In genomic region chr14:64506751-64507150, GRCh38 we compare ENCODE assay signal across 8 cellular contexts. TPM values are rescaled to one million over a fixed set of nuclear protein-coding genes. Genes with fewer than 3 reads are reported as not detected.
DNase-seq lines count a peak whose midpoint lies in the region; ATAC-seq and FAIRE-seq lines count a peak whose summit lies in the region.

No MANE protein-coding gene starts in this region.

- peak; percentile 71 for FAIRE-seq in GM19239 (lab: Jason Lieb, UNC)

- H3K4me1 ChIP-seq in esophagus (ENCODE audit: control insufficient read depth in 2 of 2, insufficient read depth in 2 of 2, low read length in 1 of 2), result peaks cover 0 to 3% of the 10 kb centered on the region in 2 donors

- ATAC-seq in HG03135 (IDR thresholded peaks at IDR 0.05; ENCODE audit: unreplicated experiment) (no peak), GM21390 (IDR thresholded peaks at IDR 0.05; ENCODE audit: unreplicated experiment) (no peak)

- no peak for DNase-seq in GM19239 (ENCODE audit: insufficient read length, low spot score)
- peak; percentile 10 for DNase-seq in RPMI8226
- no peak for DNase-seq in skeletal muscle cell (ENCODE audit: low read depth)
- DNase-seq in cerebellar cortex (ENCODE audit: low spot score), result no peak
- DNase-seq in NCI-H524 treated with DMSO at 0.1 percent for 48 hours (lab: John Stamatoyannopoulos, UW), result no peak

- H3K4me3 ChIP-seq in esophagus (ENCODE audit: low read depth in 1 of 2, low read length in 2 of 2) (peak overlapping the region in 1 of 2 donors; percentile 80), skeletal muscle cell (ENCODE audit: low read depth, low read length) (peak overlapping the region; percentile 88)

- H3K9me3 ChIP-seq in esophagus (ENCODE audit: control insufficient read depth in 2 of 2, insufficient read depth in 1 of 2, low read depth in 1 of 2, low read length in 1 of 2), result no peaks in the 10 kb centered on the region

- 20 to 28% methylated on average over 3 of the region's 3 CpGs for WGBS in esophagus, 2 donors

- peak overlapping the region; percentile 59 to 77 for H3K27ac ChIP-seq in esophagus (ENCODE audit: low read depth in 2 of 2, low read length in 1 of 2)

- no peaks in the 10 kb centered on the region for H3K36me3 ChIP-seq in esophagus (ENCODE audit: control insufficient read depth in 2 of 2, insufficient read depth in 2 of 2, low read length in 1 of 2)

- no peaks in the 10 kb centered on the region for H3K27me3 ChIP-seq in esophagus (ENCODE audit: control insufficient read depth in 1 of 2, insufficient read depth in 2 of 2, low read length in 2 of 2)

RNA-seq across cellular contexts. Expression of gene ZBTB1, which starts 2.2 kb away (rescaled TPM):
- polyA plus RNA-seq in esophagus, result 10 to 100 TPM in 1 of 2 donors, 1 to 10 TPM in 1; 9.5 to 14.4 TPM

RNA-seq across cellular contexts. Expression of gene ZBTB25, which starts 3.1 kb away (rescaled TPM):
- polyA plus RNA-seq in esophagus, result 1 to 10 TPM; 1.7 to 2.7 TPM

RNA-seq across cellular contexts. Expression of gene HSPA2, which starts 33.8 kb away (rescaled TPM):
- 10 to 100 TPM; 45.4 to 54.8 TPM for polyA plus RNA-seq in esophagus

RNA-seq across cellular contexts. Expression of gene AKAP5, which starts 41.5 kb away (rescaled TPM):
- polyA plus RNA-seq in esophagus, result under 1 TPM; 0.04 to 0.06 TPM

RNA-seq across cellular contexts. Expression of gene PPP1R36, which starts 43.0 kb away (rescaled TPM):
- polyA plus RNA-seq in esophagus, result under 1 TPM; 0.26 to 0.71 TPM
